Comparison of ENCODE assay signal across 18 cellular contexts in the genomic region with DNA sequence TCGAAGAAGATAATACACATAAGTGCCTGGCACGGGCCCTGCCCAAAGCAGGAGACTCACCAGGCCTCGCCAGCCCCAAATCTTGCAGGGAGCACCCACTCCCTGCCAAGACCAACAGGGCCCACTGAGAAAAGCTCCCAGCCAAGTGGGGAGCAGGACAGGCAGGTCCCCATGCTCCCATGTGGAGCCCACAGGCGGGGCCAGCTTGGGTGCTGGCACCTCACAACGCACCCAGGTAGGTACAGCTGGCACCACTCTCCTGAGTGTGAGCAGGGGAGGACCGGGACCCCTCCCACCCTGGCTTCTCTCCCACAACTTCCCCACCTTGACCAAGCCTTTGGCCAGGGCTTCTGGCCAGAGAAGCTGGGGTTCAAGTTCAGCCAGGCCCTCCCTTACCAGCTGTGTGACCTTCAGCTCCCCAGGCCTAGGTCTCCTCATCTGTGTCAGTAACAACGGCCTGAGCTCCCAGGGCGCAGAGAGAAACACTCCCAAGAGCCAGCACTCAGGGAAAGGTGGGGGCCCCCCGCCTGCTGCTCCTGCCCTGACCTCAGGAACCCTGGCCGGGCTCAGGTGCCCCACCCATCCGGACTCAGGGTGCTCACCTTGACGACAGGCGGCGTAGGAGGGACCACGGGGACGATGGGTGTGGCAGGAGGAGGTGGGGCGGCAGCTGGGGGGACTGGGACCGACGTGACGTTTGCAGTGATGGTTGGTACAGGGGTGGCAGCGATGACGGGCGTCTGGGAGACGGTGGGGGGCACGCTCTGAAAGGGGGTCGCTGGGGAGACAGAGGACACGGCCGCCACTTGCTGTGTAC. TPM values are rescaled to one million over a fixed set of nuclear protein-coding genes. Genes with fewer than 3 reads are reported as not detected.
DNase-seq lines count a peak whose midpoint lies in the region; ATAC-seq and TF ChIP-seq lines count a peak whose summit lies in the region.
"Had no signal": no experiment of that assay in that cellular context is flagged by ENCODE, and none has a peak within 500 bp of the region (broad histone marks: within the 10 kb centered on the region; RNA-seq: fewer than 3 reads in every experiment).

No MANE protein-coding gene starts in this region.

- H3K4me1 ChIP-seq in gastrocnemius medialis (peaks cover 41 to 53% of the 10 kb centered on the region in 2 donors), mammary epithelial cell (ENCODE audit: insufficient read depth, low read length) (peaks cover 3% of the 10 kb centered on the region), BE2C (no peaks in the 10 kb centered on the region)

- H3K4me2 ChIP-seq in mammary epithelial cell (ENCODE audit: insufficient read depth, low read depth, low read length): no peak overlapping the region
- H3K4me2 ChIP-seq: BLaER1 had no signal

- no peak for ATAC-seq in natural killer cell treated with Interleukin-12 subunit alpha and Interleukin-12 subunit beta and Interleukin-15 and Interleukin-18, amount 100 ng/mL, for 72 hours
- ATAC-seq in natural killer cell (no peak), gastrocnemius medialis (no peak), sciatic nerve (no peak)

- no peaks in the 10 kb centered on the region for H3K9me3 Mint-ChIP-seq in natural killer cell treated with Interleukin-12 subunit alpha and Interleukin-12 subunit beta and Interleukin-15 and Interleukin-18, amount 100 ng/mL, for 72 hours
- no peaks in the 10 kb centered on the region for H3K9me3 Mint-ChIP-seq in natural killer cell
- H3K9me3 Mint-ChIP-seq: CD8-positive, alpha-beta memory T cell had no signal

- peaks cover 0 to 69% of the 10 kb centered on the region in 2 donors for H3K36me3 ChIP-seq in gastrocnemius medialis
- no peaks in the 10 kb centered on the region for H3K36me3 ChIP-seq in mammary epithelial cell (ENCODE audit: insufficient read depth, low read length)
- peaks cover 82% of the 10 kb centered on the region for H3K36me3 ChIP-seq in BE2C

- no peaks in the 10 kb centered on the region for H4K20me1 ChIP-seq in mammary epithelial cell (ENCODE audit: insufficient read depth, low read length)

- H3K36me3 Mint-ChIP-seq in natural killer cell treated with Interleukin-12 subunit alpha and Interleukin-12 subunit beta and Interleukin-15 and Interleukin-18, amount 100 ng/mL, for 72 hours: peaks cover 4% of the 10 kb centered on the region
- peaks cover 7% of the 10 kb centered on the region for H3K36me3 Mint-ChIP-seq in natural killer cell

- no peaks in the 10 kb centered on the region for H3K27me3 Mint-ChIP-seq in natural killer cell treated with Interleukin-12 subunit alpha and Interleukin-12 subunit beta and Interleukin-15 and Interleukin-18, amount 100 ng/mL, for 72 hours
- no peaks in the 10 kb centered on the region for H3K27me3 Mint-ChIP-seq in natural killer cell (ENCODE audit: low read depth in 2 of 2)
- H3K27me3 Mint-ChIP-seq: CD8-positive, alpha-beta memory T cell had no signal

- H2AFZ ChIP-seq in mammary epithelial cell (ENCODE audit: low read depth, low read length): no peak overlapping the region
- H2AFZ ChIP-seq: GM23248 had no signal

- intact Hi-C loops in natural killer cell (cut with micrococcal nuclease): no loop called here
- intact Hi-C loops in gastrocnemius medialis (cut with DNase I; ENCODE audit: low total_unique reads): loop anchor here (2.0 kb wide), 1 partner anchor 17 kb away; no protein-coding TSS in a partner anchor
- intact Hi-C loops in mammary epithelial cell (cut with micrococcal nuclease): no loop called here
- intact Hi-C loops in sciatic nerve (cut with DNase I): no loop called here

- TF ChIP-seq POLR2A in gastrocnemius medialis (IDR thresholded peaks at IDR 0.05): no peak

- in situ Hi-C loops in gastrocnemius medialis (cut with MboI; ENCODE audit: low sequenced_read_pairs in 4 of 4) (no loop called here), mammary epithelial cell (cut with MboI; ENCODE audit: low sequenced_read_pairs in 2 of 2) (no loop called here)

- WGBS in mammary epithelial cell (ENCODE audit: low coverage, missing lambda C conversion rate): 93% methylated on average over 16 of the region's 28 CpGs

- H3K4me3 ChIP-seq in gastrocnemius medialis (no peak overlapping the region), mammary epithelial cell (replicated peaks in 1 of 3; ENCODE audit: insufficient read depth in 1 of 3, low read depth in 2 of 3, low read length in 3 of 3) (no peak overlapping the region), BE2C (ENCODE audit: low read depth, low read length) (no peak overlapping the region)
- H3K4me3 ChIP-seq: BLaER1, GM23248 had no signal

- peaks cover 0 to 2% of the 10 kb centered on the region in 2 donors for H3K4me1 Mint-ChIP-seq in natural killer cell treated with Interleukin-12 subunit alpha and Interleukin-12 subunit beta and Interleukin-15 and Interleukin-18, amount 100 ng/mL, for 72 hours (ENCODE audit: low read depth in 2 of 2)
- peaks cover 0 to 8% of the 10 kb centered on the region in 2 donors for H3K4me1 Mint-ChIP-seq in natural killer cell

- H3K9me3 ChIP-seq in gastrocnemius medialis (no peaks in the 10 kb centered on the region), mammary epithelial cell (replicated peaks; ENCODE audit: insufficient read depth, low read length) (no peaks in the 10 kb centered on the region), BE2C (no peaks in the 10 kb centered on the region)
- H3K9me3 ChIP-seq: BLaER1 had no signal

- peaks cover 15% of the 10 kb centered on the region for H3K79me2 ChIP-seq in mammary epithelial cell (ENCODE audit: insufficient read depth, low read length)

- no peak overlapping the region for H3K9ac ChIP-seq in mammary epithelial cell (ENCODE audit: insufficient read depth, low read length)
- H3K9ac ChIP-seq: BLaER1, GM23248 had no signal

- CTCF ChIA-PET in mammary epithelial cell (lab: Charles Lee; ENCODE audit: low non-redundant PET): no interaction called here

- H3K4me3 Mint-ChIP-seq in natural killer cell treated with Interleukin-12 subunit alpha and Interleukin-12 subunit beta and Interleukin-15 and Interleukin-18, amount 100 ng/mL, for 72 hours: no peak overlapping the region
- H3K4me3 Mint-ChIP-seq in natural killer cell: no peak overlapping the region
- H3K4me3 Mint-ChIP-seq: CD8-positive, alpha-beta memory T cell had no signal

- H3K27ac ChIP-seq in gastrocnemius medialis (peak overlapping the region; percentile 72 to 82 (median 78)), mammary epithelial cell (ENCODE audit: insufficient read depth, low read depth, low read length) (no peak overlapping the region)
- H3K27ac ChIP-seq: BLaER1, GM23248, HL-60 had no signal

- no peak overlapping the region for H3K27ac Mint-ChIP-seq in natural killer cell treated with Interleukin-12 subunit alpha and Interleukin-12 subunit beta and Interleukin-15 and Interleukin-18, amount 100 ng/mL, for 72 hours
- H3K27ac Mint-ChIP-seq in natural killer cell: no peak overlapping the region

- TF ChIP-seq CTCF in natural killer cell (IDR thresholded peaks at IDR 0.05) (no peak), gastrocnemius medialis (IDR thresholded peaks at IDR 0.05 in 4 of 5, conservative IDR thresholded peaks at IDR 0.05 in 1 of 5) (no peak), mammary epithelial cell (conservative IDR thresholded peaks at IDR 0.05 in 1 of 2, IDR thresholded peaks at IDR 0.05 in 1 of 2; ENCODE audit: extremely low read depth in 1 of 2, insufficient read depth in 1 of 2, low read depth in 1 of 2, low read length in 2 of 2) (no peak), BE2C (IDR thresholded peaks at IDR 0.05; ENCODE audit: low read depth, low read length) (no peak)

- dilution Hi-C loops in mammary epithelial cell (cut with HindIII; ENCODE audit: low sequenced_read_pairs): loop anchor here (5.0 kb wide), 1 partner anchor 97 kb away; no protein-coding TSS in a partner anchor

- H3K27me3 ChIP-seq in gastrocnemius medialis (no peaks in the 10 kb centered on the region), mammary epithelial cell (ENCODE audit: insufficient read depth, low read length) (no peaks in the 10 kb centered on the region), BE2C (no peaks in the 10 kb centered on the region)
- H3K27me3 ChIP-seq: BLaER1 had no signal

- peak; percentile 46 for DNase-seq in natural killer cell treated with Interleukin-12 subunit alpha and Interleukin-12 subunit beta and Interleukin-15 and Interleukin-18, amount 100 ng/mL, for 72 hours (ENCODE audit: low spot score)
- no peak for DNase-seq in natural killer cell
- DNase-seq in iPS-NIHi11 (ENCODE audit: low spot score): peak; percentile 15
- DNase-seq in gastrocnemius medialis: no peak
- DNase-seq in mammary epithelial cell: no peak
- no peak for DNase-seq in sciatic nerve (ENCODE audit: low spot score)
- DNase-seq in NCI-H1436 (lab: John Stamatoyannopoulos, UW): no peak
- no peak for DNase-seq in BE2C
- DNase-seq: CD8-positive, alpha-beta memory T cell; DMS79 treated with DMSO at 0.1 percent for 48 hours; GM23248; HCEC 1CT; KBM-7; MV-4-11; NCI-H510A; NCI-H774 had no signal

- BruUV-seq in mammary epithelial cell (replicated peaks; lab: Mats Ljungman, UMichigan): no TSS peak

RNA-seq across cellular contexts. Expression of gene BRD3, which starts 17.8 kb away (rescaled TPM):
- total RNA-seq in natural killer cell treated with Interleukin-12 subunit alpha and Interleukin-12 subunit beta and Interleukin-15 and Interleukin-18, amount 100 ng/mL, for 72 hours: 10 to 100 TPM; 17.8 to 19.1 TPM
- total RNA-seq in natural killer cell (10 to 100 TPM; 52.8 to 63.0 (median 52.8) TPM), gastrocnemius medialis (10 to 100 TPM; 10.8 to 21.5 (median 16.5) TPM), mammary epithelial cell (10 to 100 TPM in 1 of 2 donors, 1 to 10 TPM in 1; 3.3 to 17.3 TPM), sciatic nerve (54.4 TPM)
- polyA plus RNA-seq in mammary epithelial cell: 5.6 TPM
- 5.5 TPM for polyA minus RNA-seq in mammary epithelial cell
- polyA plus RNA-seq in BE2C (2012; ENCODE audit: insufficient read depth, insufficient read length, low read depth): 79.5 TPM

RNA-seq across cellular contexts. Expression of gene BRD3OS, which starts 24.7 kb away (rescaled TPM):
- 10 to 100 TPM in 1 of 2 donors, 1 to 10 TPM in 1; 9.6 to 10.7 TPM for total RNA-seq in natural killer cell treated with Interleukin-12 subunit alpha and Interleukin-12 subunit beta and Interleukin-15 and Interleukin-18, amount 100 ng/mL, for 72 hours
- total RNA-seq in natural killer cell: 1 to 10 TPM; 5.5 to 6.8 (median 6.5) TPM
- 1 to 10 TPM in 3 of 4 donors, under 1 TPM in 1; 0.76 to 9.3 (median 5.8) TPM for total RNA-seq in gastrocnemius medialis
- total RNA-seq in mammary epithelial cell: 10 to 100 TPM; 18.6 to 26.7 TPM
- polyA plus RNA-seq in mammary epithelial cell: 15.2 TPM
- polyA minus RNA-seq in mammary epithelial cell: 4.5 TPM
- 16.4 TPM for total RNA-seq in sciatic nerve
- 108 TPM for polyA plus RNA-seq in BE2C (2012; ENCODE audit: insufficient read depth, insufficient read length, low read depth)

RNA-seq across cellular contexts. Expression of gene VAV2, which starts 57.9 kb away (rescaled TPM):
- 1 to 10 TPM; 1.9 to 6.7 TPM for total RNA-seq in natural killer cell treated with Interleukin-12 subunit alpha and Interleukin-12 subunit beta and Interleukin-15 and Interleukin-18, amount 100 ng/mL, for 72 hours
- total RNA-seq in natural killer cell (1 to 10 TPM; 3.9 to 5.1 (median 4.8) TPM), gastrocnemius medialis (1 to 10 TPM in 2 of 4 donors, under 1 TPM in 2; 0.51 to 1.2 (median 0.97) TPM), mammary epithelial cell (10 to 100 TPM; 32.5 to 60.1 TPM), sciatic nerve (20.5 TPM)
- 29.9 TPM for polyA plus RNA-seq in mammary epithelial cell
- polyA minus RNA-seq in mammary epithelial cell: 65.1 TPM
- 28.4 TPM for polyA plus RNA-seq in BE2C (2012; ENCODE audit: insufficient read depth, insufficient read length, low read depth)

Comparison
In these comparisons a context has a peak if more than half of its experiments do, and no peak if none do; other contexts are left out.
1. DNase-seq: peak in natural killer cell treated with Interleukin-12 subunit alpha and Interleukin-12 subunit beta and Interleukin-15 and Interleukin-18, amount 100 ng/mL, for 72 hours (single experiment) and iPS-NIHi11 (single experiment); none in natural killer cell (single experiment), gastrocnemius medialis (0 of 2), mammary epithelial cell (single experiment), sciatic nerve (single experiment), NCI-H1436 (single experiment) and BE2C (single experiment).